ENCODE assay signal across 12 cellular contexts in genomic region chr2:114113527-114113926, GRCh38.
DNase-seq lines count a peak whose midpoint lies in the region; ATAC-seq, FAIRE-seq and TF ChIP-seq lines count a peak whose summit lies in the region.
"Had no signal": no experiment of that assay in that cellular context is flagged by ENCODE, and none has a peak within 500 bp of the region (broad histone marks: within the 10 kb centered on the region; RNA-seq: fewer than 3 reads in every experiment).

No MANE protein-coding gene starts in this region.

- H3K27me3 ChIP-seq in H7 (ENCODE audit: control insufficient read depth, insufficient read depth, low read length) (no peaks in the 10 kb centered on the region), H1 (replicated peaks in 1 of 4; ENCODE audit: control insufficient read depth in 3 of 4, extremely low read depth in 1 of 4, insufficient read depth in 3 of 4, low read length in 3 of 4) (no peaks in the 10 kb centered on the region)
- H3K27me3 ChIP-seq: BLaER1 treated with 17β-estradiol and CSF1 and Interleukin-3, amounts not matched to agents 10 nM and 100 nM had no signal

- H4K91ac ChIP-seq in H1 (replicated peaks; ENCODE audit: insufficient read length, low read length) = no peak overlapping the region

- H3K4me1 ChIP-seq in H1 (replicated peaks in 1 of 4; ENCODE audit: control insufficient read depth in 3 of 4, insufficient read depth in 4 of 4, low read length in 3 of 4) = peaks cover 2 to 10% (median 7%) of the 10 kb centered on the region in 4 experiments; a peak in 6 of 7 replicates
- H3K4me1 ChIP-seq: BLaER1 treated with 17β-estradiol and CSF1 and Interleukin-3, amounts not matched to agents 10 nM and 100 nM had no signal

- peak in 1 of 2 experiments; percentile 21; a peak in 2 of 4 replicates for TF ChIP-seq RAD21 in H1 (IDR thresholded peaks at IDR 0.05 in 1 of 2, conservative IDR thresholded peaks at IDR 0.05 in 1 of 2; ENCODE audit: low read depth in 2 of 2, low read length in 2 of 2)

- no peak overlapping the region for H3K4ac ChIP-seq in H1 (replicated peaks; ENCODE audit: insufficient read length, low read depth, low read length)

- H2BK120ac ChIP-seq in H1 (replicated peaks; ENCODE audit: low read depth, low read length) = no peak overlapping the region

- no peaks in the 10 kb centered on the region for H3K23me2 ChIP-seq in H1 (ENCODE audit: low read depth, low read length)

- WGBS in H1 (ENCODE audit: extremely low coverage in 1 of 2, insufficient coverage in 1 of 2, insufficient read length in 1 of 2, insufficient replicate concordance in 2 of 2, low coverage in 1 of 2, low lambda C conversion rate in 2 of 2, missing lambda C conversion rate in 1 of 2), 2 experiments = 73% methylated on average over 6 of the region's 6 CpGs; no CpG with 5 or more reads in 1 of the 2 experiments

- H4K8ac ChIP-seq in H1 (ENCODE audit: extremely low read depth, insufficient read depth, low read length) = no peak overlapping the region

- no peak overlapping the region for H2BK12ac ChIP-seq in H1 (ENCODE audit: low read depth, low read length)

- POLR2A ChIA-PET in H1 (lab: Charles Lee; ENCODE audit: partially characterized antibody) = no interaction called here

- no peak overlapping the region for H3K18ac ChIP-seq in H1 (ENCODE audit: extremely low read depth, low read length)

- no peak overlapping the region for H3K23ac ChIP-seq in H1 (ENCODE audit: insufficient read length)

- FAIRE-seq in H1 (lab: Jason Lieb, UNC) (no peak), HTR-8/SVneo (lab: Jason Lieb, UNC) (no peak)
- FAIRE-seq: H54 had no signal

- peak; percentile 10 for DNase-seq in H7
- no peak for DNase-seq in H1 (ENCODE audit: low read depth in 1 of 2, low spot score in 2 of 2)
- DNase-seq in iPS-NIHi7 (ENCODE audit: extremely low spot score) = peak; percentile 29
- DNase-seq in SIG-M5 treated with dmso at 0.1 percent for 504 hours (lab: John Stamatoyannopoulos, UW; ENCODE audit: unreplicated experiment) = no peak
- DNase-seq in HTR-8/SVneo (ENCODE audit: insufficient read length, low spot score) = no peak
- DNase-seq: Calu3; CD8-positive, alpha-beta T cell; DMS79 treated with DMSO at 0.1 percent for 48 hours; GF-D8 had no signal

- TF ChIP-seq EP300 in H1 (IDR thresholded peaks at IDR 0.05; ENCODE audit: borderline replicate concordance in 1 of 2, low read depth in 2 of 2, low read length in 2 of 2) = no peak

- H3K27ac ChIP-seq in H1 (ENCODE audit: low read depth, low read length) = no peak overlapping the region
- H3K27ac ChIP-seq: BLaER1 treated with 17β-estradiol and CSF1 and Interleukin-3, amounts not matched to agents 10 nM and 100 nM had no signal

- H3K4me2 ChIP-seq in H1 (ENCODE audit: insufficient read depth in 1 of 2, low read depth in 2 of 2, low read length in 2 of 2) = no peak overlapping the region
- H3K4me2 ChIP-seq: BLaER1 treated with 17β-estradiol and CSF1 and Interleukin-3, amounts not matched to agents 10 nM and 100 nM had no signal

- no peak overlapping the region for H3K14ac ChIP-seq in H1 (ENCODE audit: insufficient read length)

- no peaks in the 10 kb centered on the region for H3K36me3 ChIP-seq in H7 (replicated peaks; ENCODE audit: control insufficient read depth, insufficient read depth, low read length)
- H3K36me3 ChIP-seq in H1 (ENCODE audit: control insufficient read depth in 2 of 4, insufficient read depth in 4 of 4, low read length in 3 of 4) = no peaks in the 10 kb centered on the region
- H3K36me3 ChIP-seq: BLaER1 treated with 17β-estradiol and CSF1 and Interleukin-3, amounts not matched to agents 10 nM and 100 nM had no signal

- no peak overlapping the region for H2AK5ac ChIP-seq in H1 (ENCODE audit: low read depth, low read length)

- H2BK20ac ChIP-seq in H1 (ENCODE audit: low read length) = no peak overlapping the region

- no peaks in the 10 kb centered on the region for H4K20me1 ChIP-seq in H1 (replicated peaks in 1 of 2; ENCODE audit: control insufficient read depth in 1 of 2, insufficient read depth in 2 of 2, low read length in 2 of 2)
- H4K20me1 ChIP-seq: BLaER1 treated with 17β-estradiol and CSF1 and Interleukin-3, amounts not matched to agents 10 nM and 100 nM had no signal

- H3K79me2 ChIP-seq in H1 (ENCODE audit: control insufficient read depth in 1 of 2, insufficient read depth in 2 of 2, low read length in 2 of 2) = no peaks in the 10 kb centered on the region

- H3K4me3 ChIP-seq in H7 (ENCODE audit: insufficient read depth, low read depth, low read length) (no peak overlapping the region), H1 (ENCODE audit: extremely low read depth in 1 of 4, insufficient read depth in 2 of 4, low read depth in 3 of 4, low read length in 4 of 4) (no peak overlapping the region)
- H3K4me3 ChIP-seq: BLaER1 treated with 17β-estradiol and CSF1 and Interleukin-3, amounts not matched to agents 10 nM and 100 nM had no signal

- H3K79me1 ChIP-seq in H1 (ENCODE audit: low read depth, low read length) = no peaks in the 10 kb centered on the region

- H3K9me3 ChIP-seq in H1 (ENCODE audit: insufficient read depth in 2 of 2, low read depth in 1 of 2, low read length in 1 of 2) = no peaks in the 10 kb centered on the region
- H3K9me3 ChIP-seq: BLaER1 treated with 17β-estradiol and CSF1 and Interleukin-3, amounts not matched to agents 10 nM and 100 nM had no signal

- no peak overlapping the region for H3K9ac ChIP-seq in H1 (replicated peaks in 1 of 4; ENCODE audit: extremely low read depth in 1 of 4, low read depth in 3 of 4, low read length in 3 of 4)
- H3K9ac ChIP-seq: BLaER1 treated with 17β-estradiol and CSF1 and Interleukin-3, amounts not matched to agents 10 nM and 100 nM had no signal

- no peak for TF ChIP-seq POLR2A in H1 (IDR thresholded peaks at IDR 0.05; ENCODE audit: control extremely low read depth in 1 of 2, low read depth in 2 of 2, low read length in 2 of 2)

- no peak overlapping the region for H4K5ac ChIP-seq in H1 (ENCODE audit: insufficient read length, low read depth, low read length)

- no peak overlapping the region; the same call in 1 of the 2 replicates for H2AFZ ChIP-seq in H1 (ENCODE audit: low read length)

- peak in 2 of 3 experiments; percentile 26 to 29; a peak in 2 of 4 replicates for TF ChIP-seq CTCF in H1 (IDR thresholded peaks at IDR 0.05; ENCODE audit: control extremely low read depth in 1 of 3, insufficient read depth in 1 of 3, low read depth in 1 of 3, low read length in 3 of 3)

- H2BK5ac ChIP-seq in H1 (ENCODE audit: low read depth, low read length) = no peak overlapping the region

- no peak overlapping the region for H3K56ac ChIP-seq in H1 (replicated peaks; ENCODE audit: insufficient read length, low read depth, low read length)

- no peak for ATAC-seq in GM21381 (IDR thresholded peaks at IDR 0.05; ENCODE audit: unreplicated experiment)
- ATAC-seq: CD8-positive, alpha-beta T cell had no signal

- H2BK15ac ChIP-seq in H1 (ENCODE audit: low read length) = no peak overlapping the region

- CTCF ChIA-PET in H1 (lab: Charles Lee; ENCODE audit: partially characterized antibody) = interaction anchor here (0.7 kb wide), 1 partner anchor 134 kb away, joined by 3 read pairs; no protein-coding TSS in a partner anchor

TF ChIP-seq in H1, 55 proteins besides CTCF, POLR2A, EP300 and RAD21:
- TF ChIP-seq FOSL1 (IDR thresholded peaks at IDR 0.05; ENCODE audit: insufficient read depth, low read depth, low read length) (no peak), CEBPB (IDR thresholded peaks at IDR 0.05; ENCODE audit: low read depth, low read length) (no peak), ASH2L (IDR thresholded peaks at IDR 0.05; ENCODE audit: low read length) (no peak), TBP (IDR thresholded peaks at IDR 0.05; ENCODE audit: low read depth, low read length) (no peak), JUND (IDR thresholded peaks at IDR 0.05; ENCODE audit: low read length) (no peak), USF2 (IDR thresholded peaks at IDR 0.05; ENCODE audit: low read length) (no peak), MAFK (IDR thresholded peaks at IDR 0.05; ENCODE audit: low read depth, low read length) (no peak), NANOG (IDR thresholded peaks at IDR 0.05; ENCODE audit: insufficient read depth, low read depth, low read length, poor library complexity, severe bottlenecking) (no peak), GABPA (IDR thresholded peaks at IDR 0.05; ENCODE audit: borderline replicate concordance, insufficient read depth, low read length) (no peak), CHD2 (IDR thresholded peaks at IDR 0.05; ENCODE audit: low read length) (no peak), EGR1 (IDR thresholded peaks at IDR 0.05; ENCODE audit: borderline replicate concordance, low read depth, low read length) (no peak), RXRA (IDR thresholded peaks at IDR 0.05; ENCODE audit: insufficient read depth, low read depth, low read length) (no peak), YY1 (IDR thresholded peaks at IDR 0.05; ENCODE audit: low read depth, low read length) (no peak), ATF2 (IDR thresholded peaks at IDR 0.05; ENCODE audit: low read length) (no peak), JUN (IDR thresholded peaks at IDR 0.05; ENCODE audit: low read depth, low read length) (no peak), TCF12 (IDR thresholded peaks at IDR 0.05; ENCODE audit: low read depth, low read length) (no peak), RBBP5 (IDR thresholded peaks at IDR 0.05; ENCODE audit: borderline replicate concordance, low read depth, low read length) (no peak)

Comparison
In these comparisons a context has a peak if more than half of its experiments do, and no peak if none do; other contexts are left out.
1. DNase-seq: peak in H7 (single experiment) and iPS-NIHi7 (single experiment); none in H1 (0 of 2), SIG-M5 treated with dmso at 0.1 percent for 504 hours (single experiment) and HTR-8/SVneo (single experiment).